ENCODE assay signal across 1 cellular context in the genomic region with DNA sequence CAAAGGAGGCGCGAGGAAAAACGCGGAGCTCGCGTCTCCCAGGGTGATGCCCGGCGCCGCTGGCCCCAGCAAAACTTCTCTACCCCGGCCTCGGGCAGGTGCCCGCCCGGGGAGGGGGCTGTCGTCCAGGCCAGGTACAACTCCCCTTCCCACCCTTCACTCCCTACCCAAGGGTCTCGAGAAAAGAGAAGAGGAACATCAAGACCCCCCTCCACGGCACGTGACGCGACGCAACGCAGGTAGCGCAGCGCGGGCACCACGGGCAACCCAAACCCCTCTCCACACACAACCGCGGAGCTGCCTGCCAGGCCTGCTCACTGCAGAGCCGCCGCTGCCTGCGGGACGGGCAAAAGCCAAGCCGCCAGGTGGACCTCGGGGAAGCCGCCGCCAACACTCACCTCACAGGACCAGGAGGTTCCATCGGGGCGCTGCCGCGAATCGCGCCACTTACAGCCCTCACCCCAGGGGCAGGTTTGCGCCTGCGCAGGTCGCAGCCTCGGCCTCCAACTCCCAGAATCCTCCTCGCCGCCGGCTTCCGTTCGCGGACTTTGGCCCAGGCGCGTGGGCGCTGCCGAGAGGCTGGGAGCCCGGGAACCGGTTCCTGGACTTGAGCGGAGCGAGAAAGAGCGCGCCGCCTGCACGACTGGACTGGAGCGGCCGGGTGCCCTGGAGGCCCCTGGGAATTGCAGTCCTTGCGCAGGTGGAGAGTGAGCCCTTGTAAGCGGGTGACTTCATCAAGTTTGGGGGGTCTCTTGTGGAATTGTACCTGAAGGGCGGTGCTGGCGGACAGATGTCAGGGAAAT.
TF ChIP-seq lines count a peak whose summit lies in the region.

A gene (minus strand): TSS at position 477 of the 803 bp plus-strand sequence. CDS start 56 bp downstream, at position 421.

TF ChIP-seq in HepG2, 621 proteins besides CTCF, POLR2A, EP300 and RAD21 (continued from another document and continues in another):
- TF ChIP-seq, protein P1, sequence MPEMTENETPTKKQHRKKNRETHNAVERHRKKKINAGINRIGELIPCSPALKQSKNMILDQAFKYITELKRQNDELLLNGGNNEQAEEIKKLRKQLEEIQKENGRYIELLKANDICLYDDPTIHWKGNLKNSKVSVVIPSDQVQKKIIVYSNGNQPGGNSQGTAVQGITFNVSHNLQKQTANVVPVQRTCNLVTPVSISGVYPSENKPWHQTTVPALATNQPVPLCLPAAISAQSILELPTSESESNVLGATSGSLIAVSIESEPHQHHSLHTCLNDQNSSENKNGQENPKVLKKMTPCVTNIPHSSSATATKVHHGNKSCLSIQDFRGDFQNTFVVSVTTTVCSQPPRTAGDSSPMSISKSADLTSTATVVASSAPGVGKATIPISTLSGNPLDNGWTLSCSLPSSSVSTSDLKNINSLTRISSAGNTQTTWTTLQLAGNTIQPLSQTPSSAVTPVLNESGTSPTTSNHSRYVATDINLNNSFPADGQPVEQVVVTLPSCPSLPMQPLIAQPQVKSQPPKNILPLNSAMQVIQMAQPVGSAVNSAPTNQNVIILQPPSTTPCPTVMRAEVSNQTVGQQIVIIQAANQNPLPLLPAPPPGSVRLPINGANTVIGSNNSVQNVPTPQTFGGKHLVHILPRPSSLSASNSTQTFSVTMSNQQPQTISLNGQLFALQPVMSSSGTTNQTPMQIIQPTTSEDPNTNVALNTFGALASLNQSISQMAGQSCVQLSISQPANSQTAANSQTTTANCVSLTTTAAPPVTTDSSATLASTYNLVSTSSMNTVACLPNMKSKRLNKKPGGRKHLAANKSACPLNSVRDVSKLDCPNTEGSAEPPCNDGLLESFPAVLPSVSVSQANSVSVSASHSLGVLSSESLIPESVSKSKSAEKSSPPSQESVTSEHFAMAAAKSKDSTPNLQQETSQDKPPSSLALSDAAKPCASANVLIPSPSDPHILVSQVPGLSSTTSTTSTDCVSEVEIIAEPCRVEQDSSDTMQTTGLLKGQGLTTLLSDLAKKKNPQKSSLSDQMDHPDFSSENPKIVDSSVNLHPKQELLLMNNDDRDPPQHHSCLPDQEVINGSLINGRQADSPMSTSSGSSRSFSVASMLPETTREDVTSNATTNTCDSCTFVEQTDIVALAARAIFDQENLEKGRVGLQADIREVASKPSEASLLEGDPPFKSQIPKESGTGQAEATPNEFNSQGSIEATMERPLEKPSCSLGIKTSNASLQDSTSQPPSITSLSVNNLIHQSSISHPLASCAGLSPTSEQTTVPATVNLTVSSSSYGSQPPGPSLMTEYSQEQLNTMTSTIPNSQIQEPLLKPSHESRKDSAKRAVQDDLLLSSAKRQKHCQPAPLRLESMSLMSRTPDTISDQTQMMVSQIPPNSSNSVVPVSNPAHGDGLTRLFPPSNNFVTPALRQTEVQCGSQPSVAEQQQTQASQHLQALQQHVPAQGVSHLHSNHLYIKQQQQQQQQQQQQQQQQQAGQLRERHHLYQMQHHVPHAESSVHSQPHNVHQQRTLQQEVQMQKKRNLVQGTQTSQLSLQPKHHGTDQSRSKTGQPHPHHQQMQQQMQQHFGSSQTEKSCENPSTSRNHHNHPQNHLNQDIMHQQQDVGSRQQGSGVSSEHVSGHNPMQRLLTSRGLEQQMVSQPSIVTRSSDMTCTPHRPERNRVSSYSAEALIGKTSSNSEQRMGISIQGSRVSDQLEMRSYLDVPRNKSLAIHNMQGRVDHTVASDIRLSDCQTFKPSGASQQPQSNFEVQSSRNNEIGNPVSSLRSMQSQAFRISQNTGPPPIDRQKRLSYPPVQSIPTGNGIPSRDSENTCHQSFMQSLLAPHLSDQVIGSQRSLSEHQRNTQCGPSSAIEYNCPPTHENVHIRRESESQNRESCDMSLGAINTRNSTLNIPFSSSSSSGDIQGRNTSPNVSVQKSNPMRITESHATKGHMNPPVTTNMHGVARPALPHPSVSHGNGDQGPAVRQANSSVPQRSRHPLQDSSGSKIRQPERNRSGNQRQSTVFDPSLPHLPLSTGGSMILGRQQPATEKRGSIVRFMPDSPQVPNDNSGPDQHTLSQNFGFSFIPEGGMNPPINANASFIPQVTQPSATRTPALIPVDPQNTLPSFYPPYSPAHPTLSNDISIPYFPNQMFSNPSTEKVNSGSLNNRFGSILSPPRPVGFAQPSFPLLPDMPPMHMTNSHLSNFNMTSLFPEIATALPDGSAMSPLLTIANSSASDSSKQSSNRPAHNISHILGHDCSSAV (CRISPR knock-in tag; IDR thresholded peaks at IDR 0.05; ENCODE audit: borderline replicate concordance) = peak; percentile 87; the same call in 1 of the 2 replicates
- TF ChIP-seq ZNF224 (CRISPR knock-in tag; IDR thresholded peaks at IDR 0.05) (0 out of 2 replicates have a peak, but pooled peaks have one; percentile 22), NR3C1 (CRISPR knock-in tag; IDR thresholded peaks at IDR 0.05) (no peak), ZNF354B (CRISPR knock-in tag; IDR thresholded peaks at IDR 0.05) (0 out of 2 replicates have a peak, but pooled peaks have one; percentile 14), ZNF737 (CRISPR knock-in tag; IDR thresholded peaks at IDR 0.05; ENCODE audit: borderline replicate concordance) (no peak), MEIS2 (CRISPR knock-in tag; IDR thresholded peaks at IDR 0.05) (peak; percentile 50), ZNF816 (CRISPR knock-in tag; IDR thresholded peaks at IDR 0.05; ENCODE audit: borderline replicate concordance) (0 out of 2 replicates have a peak, but pooled peaks have one; percentile 81), ONECUT2 (CRISPR knock-in tag; IDR thresholded peaks at IDR 0.05) (no peak), SETDB1 (CRISPR knock-in tag; IDR thresholded peaks at IDR 0.05; ENCODE audit: borderline replicate concordance) (no peak), NFE2L1 (CRISPR knock-in tag; IDR thresholded peaks at IDR 0.05; ENCODE audit: borderline replicate concordance) (peak; percentile 66; the same call in 1 of the 2 replicates), SAFB2 (CRISPR knock-in tag; IDR thresholded peaks at IDR 0.05; ENCODE audit: borderline replicate concordance, low read depth) (peak; percentile 75; the same call in 1 of the 2 replicates), HMG20A (CRISPR knock-in tag; IDR thresholded peaks at IDR 0.05; ENCODE audit: borderline replicate concordance) (no peak), ZSCAN20 (CRISPR knock-in tag; IDR thresholded peaks at IDR 0.05; ENCODE audit: borderline replicate concordance) (peak; percentile 8; the same call in 1 of the 2 replicates), CAMTA2 (CRISPR knock-in tag; IDR thresholded peaks at IDR 0.05; ENCODE audit: borderline replicate concordance) (no peak), RARA (CRISPR knock-in tag; IDR thresholded peaks at IDR 0.05) (peak; percentile 23), EED (CRISPR knock-in tag; IDR thresholded peaks at IDR 0.05) (peak; percentile 55; the same call in 1 of the 2 replicates), PHF21A (CRISPR knock-in tag; IDR thresholded peaks at IDR 0.05) (peak; percentile 92), MED1 (CRISPR knock-in tag; IDR thresholded peaks at IDR 0.05) (peak; percentile 69; the same call in 1 of the 2 replicates), ZNF121 (CRISPR knock-in tag; IDR thresholded peaks at IDR 0.05) (no peak), ZNF605 (CRISPR knock-in tag; IDR thresholded peaks at IDR 0.05) (peak; percentile 51; the same call in 1 of the 2 replicates)
- TF ChIP-seq, protein P2, sequence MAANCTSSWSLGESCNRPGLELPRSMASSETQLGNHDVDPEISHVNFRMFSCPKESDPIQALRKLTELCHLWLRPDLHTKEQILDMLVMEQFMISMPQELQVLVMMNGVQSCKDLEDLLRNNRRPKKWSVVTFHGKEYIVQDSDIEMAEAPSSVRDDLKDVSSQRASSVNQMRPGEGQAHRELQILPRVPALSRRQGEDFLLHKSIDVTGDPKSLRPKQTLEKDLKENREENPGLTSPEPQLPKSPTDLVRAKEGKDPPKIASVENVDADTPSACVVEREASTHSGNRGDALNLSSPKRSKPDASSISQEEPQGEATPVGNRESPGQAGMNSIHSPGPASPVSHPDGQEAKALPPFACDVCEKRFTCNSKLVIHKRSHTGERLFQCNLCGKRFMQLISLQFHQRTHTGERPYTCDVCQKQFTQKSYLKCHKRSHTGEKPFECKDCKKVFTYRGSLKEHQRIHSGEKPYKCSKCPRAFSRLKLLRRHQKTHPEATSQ (CRISPR knock-in tag; IDR thresholded peaks at IDR 0.05; ENCODE audit: borderline replicate concordance) = no peak; the same call in 1 of the 2 replicates
- TF ChIP-seq, protein P3, sequence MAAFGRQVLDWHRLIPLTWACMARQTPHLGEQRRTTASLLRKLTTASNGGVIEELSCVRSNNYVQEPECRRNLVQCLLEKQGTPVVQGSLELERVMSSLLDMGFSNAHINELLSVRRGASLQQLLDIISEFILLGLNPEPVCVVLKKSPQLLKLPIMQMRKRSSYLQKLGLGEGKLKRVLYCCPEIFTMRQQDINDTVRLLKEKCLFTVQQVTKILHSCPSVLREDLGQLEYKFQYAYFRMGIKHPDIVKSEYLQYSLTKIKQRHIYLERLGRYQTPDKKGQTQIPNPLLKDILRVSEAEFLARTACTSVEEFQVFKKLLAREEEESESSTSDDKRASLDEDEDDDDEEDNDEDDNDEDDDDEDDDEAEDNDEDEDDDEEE (CRISPR knock-in tag; IDR thresholded peaks at IDR 0.05) = no peak
- TF ChIP-seq, protein P4, sequence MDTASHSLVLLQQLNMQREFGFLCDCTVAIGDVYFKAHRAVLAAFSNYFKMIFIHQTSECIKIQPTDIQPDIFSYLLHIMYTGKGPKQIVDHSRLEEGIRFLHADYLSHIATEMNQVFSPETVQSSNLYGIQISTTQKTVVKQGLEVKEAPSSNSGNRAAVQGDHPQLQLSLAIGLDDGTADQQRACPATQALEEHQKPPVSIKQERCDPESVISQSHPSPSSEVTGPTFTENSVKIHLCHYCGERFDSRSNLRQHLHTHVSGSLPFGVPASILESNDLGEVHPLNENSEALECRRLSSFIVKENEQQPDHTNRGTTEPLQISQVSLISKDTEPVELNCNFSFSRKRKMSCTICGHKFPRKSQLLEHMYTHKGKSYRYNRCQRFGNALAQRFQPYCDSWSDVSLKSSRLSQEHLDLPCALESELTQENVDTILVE (CRISPR knock-in tag; IDR thresholded peaks at IDR 0.05) = peak; percentile 76; the same call in 1 of the 2 replicates
- TF ChIP-seq, protein P5, sequence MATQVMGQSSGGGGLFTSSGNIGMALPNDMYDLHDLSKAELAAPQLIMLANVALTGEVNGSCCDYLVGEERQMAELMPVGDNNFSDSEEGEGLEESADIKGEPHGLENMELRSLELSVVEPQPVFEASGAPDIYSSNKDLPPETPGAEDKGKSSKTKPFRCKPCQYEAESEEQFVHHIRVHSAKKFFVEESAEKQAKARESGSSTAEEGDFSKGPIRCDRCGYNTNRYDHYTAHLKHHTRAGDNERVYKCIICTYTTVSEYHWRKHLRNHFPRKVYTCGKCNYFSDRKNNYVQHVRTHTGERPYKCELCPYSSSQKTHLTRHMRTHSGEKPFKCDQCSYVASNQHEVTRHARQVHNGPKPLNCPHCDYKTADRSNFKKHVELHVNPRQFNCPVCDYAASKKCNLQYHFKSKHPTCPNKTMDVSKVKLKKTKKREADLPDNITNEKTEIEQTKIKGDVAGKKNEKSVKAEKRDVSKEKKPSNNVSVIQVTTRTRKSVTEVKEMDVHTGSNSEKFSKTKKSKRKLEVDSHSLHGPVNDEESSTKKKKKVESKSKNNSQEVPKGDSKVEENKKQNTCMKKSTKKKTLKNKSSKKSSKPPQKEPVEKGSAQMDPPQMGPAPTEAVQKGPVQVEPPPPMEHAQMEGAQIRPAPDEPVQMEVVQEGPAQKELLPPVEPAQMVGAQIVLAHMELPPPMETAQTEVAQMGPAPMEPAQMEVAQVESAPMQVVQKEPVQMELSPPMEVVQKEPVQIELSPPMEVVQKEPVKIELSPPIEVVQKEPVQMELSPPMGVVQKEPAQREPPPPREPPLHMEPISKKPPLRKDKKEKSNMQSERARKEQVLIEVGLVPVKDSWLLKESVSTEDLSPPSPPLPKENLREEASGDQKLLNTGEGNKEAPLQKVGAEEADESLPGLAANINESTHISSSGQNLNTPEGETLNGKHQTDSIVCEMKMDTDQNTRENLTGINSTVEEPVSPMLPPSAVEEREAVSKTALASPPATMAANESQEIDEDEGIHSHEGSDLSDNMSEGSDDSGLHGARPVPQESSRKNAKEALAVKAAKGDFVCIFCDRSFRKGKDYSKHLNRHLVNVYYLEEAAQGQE (IDR thresholded peaks at IDR 0.05; ENCODE audit: borderline replicate concordance in 1 of 2, low read depth in 1 of 2, low read length in 2 of 2) = no peak
- TF ChIP-seq, protein P6, sequence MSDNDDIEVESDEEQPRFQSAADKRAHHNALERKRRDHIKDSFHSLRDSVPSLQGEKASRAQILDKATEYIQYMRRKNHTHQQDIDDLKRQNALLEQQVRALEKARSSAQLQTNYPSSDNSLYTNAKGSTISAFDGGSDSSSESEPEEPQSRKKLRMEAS (IDR thresholded peaks at IDR 0.05) = peak; percentile 75
- TF ChIP-seq, protein P7, sequence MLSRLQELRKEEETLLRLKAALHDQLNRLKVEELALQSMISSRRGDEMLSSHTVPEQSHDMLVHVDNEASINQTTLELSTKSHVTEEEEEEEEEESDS (CRISPR knock-in tag; IDR thresholded peaks at IDR 0.05; ENCODE audit: borderline replicate concordance) = no peak
- TF ChIP-seq, protein P8, sequence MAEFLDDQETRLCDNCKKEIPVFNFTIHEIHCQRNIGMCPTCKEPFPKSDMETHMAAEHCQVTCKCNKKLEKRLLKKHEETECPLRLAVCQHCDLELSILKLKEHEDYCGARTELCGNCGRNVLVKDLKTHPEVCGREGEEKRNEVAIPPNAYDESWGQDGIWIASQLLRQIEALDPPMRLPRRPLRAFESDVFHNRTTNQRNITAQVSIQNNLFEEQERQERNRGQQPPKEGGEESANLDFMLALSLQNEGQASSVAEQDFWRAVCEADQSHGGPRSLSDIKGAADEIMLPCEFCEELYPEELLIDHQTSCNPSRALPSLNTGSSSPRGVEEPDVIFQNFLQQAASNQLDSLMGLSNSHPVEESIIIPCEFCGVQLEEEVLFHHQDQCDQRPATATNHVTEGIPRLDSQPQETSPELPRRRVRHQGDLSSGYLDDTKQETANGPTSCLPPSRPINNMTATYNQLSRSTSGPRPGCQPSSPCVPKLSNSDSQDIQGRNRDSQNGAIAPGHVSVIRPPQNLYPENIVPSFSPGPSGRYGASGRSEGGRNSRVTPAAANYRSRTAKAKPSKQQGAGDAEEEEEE (CRISPR knock-in tag; IDR thresholded peaks at IDR 0.05; ENCODE audit: borderline replicate concordance) = peak; percentile 44; the same call in 1 of the 2 replicates
- TF ChIP-seq, protein P9, sequence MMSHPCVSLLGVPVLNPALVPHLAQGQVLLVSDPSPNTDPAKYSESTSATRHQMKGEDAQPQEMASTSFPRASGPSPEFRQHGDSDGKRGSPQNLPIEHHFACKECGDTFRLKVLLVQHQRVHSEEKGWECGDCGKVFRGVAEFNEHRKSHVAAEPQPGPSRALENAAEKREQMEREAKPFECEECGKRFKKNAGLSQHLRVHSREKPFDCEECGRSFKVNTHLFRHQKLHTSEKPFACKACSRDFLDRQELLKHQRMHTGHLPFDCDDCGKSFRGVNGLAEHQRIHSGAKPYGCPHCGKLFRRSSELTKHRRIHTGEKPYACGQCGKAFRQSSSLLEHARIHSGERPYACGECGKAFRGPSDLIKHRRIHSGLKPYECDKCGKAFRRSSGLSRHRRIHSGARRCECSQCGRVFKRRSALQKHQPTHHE (CRISPR knock-in tag; IDR thresholded peaks at IDR 0.05; ENCODE audit: borderline replicate concordance) = 0 out of 2 replicates have a peak, but pooled peaks have one; percentile 51
